7 cellular contexts compared by ENCODE assay signal in genomic region chr10:33335550-33335799, GRCh38. TPM values are rescaled to one million over a fixed set of nuclear protein-coding genes. Genes with fewer than 3 reads are reported as not detected.
DNase-seq lines count a peak whose midpoint lies in the region; ATAC-seq and TF ChIP-seq lines count a peak whose summit lies in the region.

No MANE protein-coding gene starts in this region.

- no peak for DNase-seq in suprapubic skin (ENCODE audit: low spot score in 2 of 2)
- no peak for DNase-seq in NCI-H2171 (lab: John Stamatoyannopoulos, UW)

- WGBS in adipose tissue, 3 donors, result 0 to 1% (median 0%) methylated on average over 15 to 21 of the region's 21 CpGs
- WGBS in suprapubic skin, result 0% methylated on average over 17 of the region's 21 CpGs

- ATAC-seq in HG02970 (IDR thresholded peaks at IDR 0.05; ENCODE audit: low FRiP score, unreplicated experiment), result no peak
- ATAC-seq in GM21717 (IDR thresholded peaks at IDR 0.05; ENCODE audit: unreplicated experiment), result no peak

- H3K9me3 ChIP-seq in HEK293 (ENCODE audit: control insufficient read depth, insufficient read depth, low read depth, low read length) (no peaks in the 10 kb centered on the region), iPS-18c (ENCODE audit: control insufficient read depth, insufficient read depth, low read length) (peaks cover 5% of the 10 kb centered on the region), suprapubic skin (no peaks in the 10 kb centered on the region)

- POLR2A ChIA-PET in HEK293 (lab: Yijun Ruan, JAX), result interaction anchor here (0.5 to 1.5 kb wide), 4 partner anchors 111 to 366 kb away, joined by 3 to 4 read pairs (median 4); no protein-coding TSS in a partner anchor

- CTCF ChIA-PET in HEK293 (lab: Yijun Ruan, JAX), result interaction anchor here (0.7 kb wide), 1 partner anchor 524 kb away, joined by 6 read pairs; no protein-coding TSS in a partner anchor

- peak overlapping the region; percentile 99 for H3K27ac ChIP-seq in HEK293 (ENCODE audit: extremely low read depth, low read depth, low read length)
- H3K27ac ChIP-seq in adipose tissue (ENCODE audit: low read depth, low read length), result peak overlapping the region; percentile 62
- peak overlapping the region; percentile 89 for H3K27ac ChIP-seq in suprapubic skin

- TF ChIP-seq CTCF in HEK293 (tag by site-specific recombination; IDR thresholded peaks at IDR 0.05), result no peak
- no peak for TF ChIP-seq CTCF in suprapubic skin (IDR thresholded peaks at IDR 0.05)

- H3K4me1 ChIP-seq in HEK293 (ENCODE audit: control insufficient read depth, insufficient read depth, low read length), result peaks cover 14% of the 10 kb centered on the region
- peaks cover 52% of the 10 kb centered on the region for H3K4me1 ChIP-seq in suprapubic skin

- peak overlapping the region; percentile 90 for H3K4me3 ChIP-seq in HEK293 (ENCODE audit: low read depth, low read length)
- peak overlapping the region; percentile 75 for H3K4me3 ChIP-seq in iPS-18c (ENCODE audit: insufficient read depth, low read depth, low read length)
- H3K4me3 ChIP-seq in suprapubic skin, result peak overlapping the region; percentile 77

- H3K36me3 ChIP-seq in HEK293 (ENCODE audit: control insufficient read depth in 2 of 2, insufficient read depth in 1 of 2, low read length in 2 of 2), result no peaks in the 10 kb centered on the region
- no peaks in the 10 kb centered on the region for H3K36me3 ChIP-seq in suprapubic skin

- no peaks in the 10 kb centered on the region for H3K27me3 ChIP-seq in suprapubic skin

- TF ChIP-seq EP300 in suprapubic skin (IDR thresholded peaks at IDR 0.05), result no peak

- TF ChIP-seq POLR2A in suprapubic skin (IDR thresholded peaks at IDR 0.05), result no peak

TF ChIP-seq in HEK293, 187 proteins besides CTCF, POLR2A, EP300 and RAD21 (continues in another document):
- TF ChIP-seq ZXDB (tag by site-specific recombination; IDR thresholded peaks at IDR 0.05) (no peak; the same call in 1 of the 2 replicates), ZNF362 (tag by site-specific recombination; IDR thresholded peaks at IDR 0.05) (no peak), YY1 (tag by site-specific recombination; IDR thresholded peaks at IDR 0.05) (0 out of 2 replicates have a peak, but pooled peaks have one; percentile 6), ZNF112 (tag by site-specific recombination; IDR thresholded peaks at IDR 0.05) (no peak), ZNF530 (tag by site-specific recombination; IDR thresholded peaks at IDR 0.05; ENCODE audit: low read depth) (no peak), ZSCAN30 (tag by site-specific recombination; IDR thresholded peaks at IDR 0.05) (peak; percentile 58; the same call in 1 of the 2 replicates), GLIS1 (tag by site-specific recombination; IDR thresholded peaks at IDR 0.05) (peak; percentile 23), KLF17 (tag by site-specific recombination; IDR thresholded peaks at IDR 0.05) (peak; percentile 42; the same call in 1 of the 2 replicates), ZNF645 (tag by site-specific recombination; IDR thresholded peaks at IDR 0.05) (no peak), ZNF488 (tag by site-specific recombination; IDR thresholded peaks at IDR 0.05) (no peak), ZBTB8A (tag by site-specific recombination; IDR thresholded peaks at IDR 0.05) (peak; percentile 94), PATZ1 (tag by site-specific recombination; IDR thresholded peaks at IDR 0.05) (0 out of 2 replicates have a peak, but pooled peaks have one; percentile 61), ZBTB10 (tag by site-specific recombination; IDR thresholded peaks at IDR 0.05) (0 out of 2 replicates have a peak, but pooled peaks have one; percentile 11), ZNF292 (tag by site-specific recombination; IDR thresholded peaks at IDR 0.05; ENCODE audit: borderline replicate concordance, low read depth) (no peak), ZNF626 (tag by site-specific recombination; IDR thresholded peaks at IDR 0.05) (no peak), HOXC10 (CRISPR knock-in tag; IDR thresholded peaks at IDR 0.05) (no peak), KLF8 (tag by site-specific recombination; IDR thresholded peaks at IDR 0.05) (peak; percentile 58), ZNF596 (tag by site-specific recombination; IDR thresholded peaks at IDR 0.05) (0 out of 2 replicates have a peak, but pooled peaks have one; percentile 4), ZNF155 (tag by site-specific recombination; IDR thresholded peaks at IDR 0.05) (no peak), IKZF3 (tag by site-specific recombination; IDR thresholded peaks at IDR 0.05) (peak; percentile 21; the same call in 1 of the 2 replicates), KLF1 (tag by site-specific recombination; IDR thresholded peaks at IDR 0.05) (peak; percentile 83)

RNA-seq across cellular contexts. Expression of gene NRP1, which starts 1.0 kb away (rescaled TPM):
- polyA plus RNA-seq in adipose tissue, result 10 to 100 TPM; 16.0 to 70.9 (median 35.8) TPM
- total RNA-seq in suprapubic skin, result 10 to 100 TPM in 3 of 4 donors, 1 to 10 TPM in 1; 9.5 to 23.7 (median 18.2) TPM
